ENCODE assay signal across 28 cellular contexts in genomic region chr1:1085171-1085841, GRCh38. TPM values are rescaled to one million over a fixed set of nuclear protein-coding genes. Genes with fewer than 3 reads are reported as not detected.
DNase-seq lines count a peak whose midpoint lies in the region; ATAC-seq and TF ChIP-seq lines count a peak whose summit lies in the region.
"Had no signal": no experiment of that assay in that cellular context is flagged by ENCODE, and none has a peak within 500 bp of the region (broad histone marks: within the 10 kb centered on the region; RNA-seq: fewer than 3 reads in every experiment).

No MANE protein-coding gene starts in this region.

- H3K4me3 Mint-ChIP-seq in activated naive CD4-positive, alpha-beta T cell treated with anti-CD3 and anti-CD28 coated beads for 36 hours, result no peak overlapping the region
- H3K4me3 Mint-ChIP-seq in activated naive CD4-positive, alpha-beta T cell treated with anti-CD3 and anti-CD28 coated beads, Interleukin-2, amount 10 ng/mL, durations not matched to agents 7 days and 5 days, result no peak overlapping the region
- H3K4me3 Mint-ChIP-seq: CD14-positive monocyte; dendritic cell treated with granulocyte-macrophage colony-stimulating factor and Interleukin-4, amounts not matched to agents 40 ng/mL and 50 ng/mL, for 4 days had no signal

- H3K4me1 ChIP-seq in hepatocyte (ENCODE audit: insufficient read depth), result peaks cover 1% of the 10 kb centered on the region
- H3K4me1 ChIP-seq in tibial artery, result peaks cover 0 to 2% (median 2%) of the 10 kb centered on the region in 4 donors
- peaks cover 0 to 2% (median 1%) of the 10 kb centered on the region in 3 donors for H3K4me1 ChIP-seq in gastroesophageal sphincter
- H3K4me1 ChIP-seq: prostate gland had no signal

- H3K27ac ChIP-seq in hepatocyte (no peak overlapping the region), tibial artery (no peak overlapping the region), gastroesophageal sphincter (no peak overlapping the region)
- H3K27ac ChIP-seq: HL-60, left lung, prostate gland, thyroid gland had no signal

- no peak for TF ChIP-seq CTCF in hepatocyte (IDR thresholded peaks at IDR 0.05; ENCODE audit: poor library complexity)
- TF ChIP-seq CTCF in tibial artery (IDR thresholded peaks at IDR 0.05), result no peak
- TF ChIP-seq CTCF in gastroesophageal sphincter (IDR thresholded peaks at IDR 0.05), result no peak

- ATAC-seq in gastroesophageal sphincter (no peak), GM18505 (IDR thresholded peaks at IDR 0.05; ENCODE audit: unreplicated experiment) (no peak)
- ATAC-seq: left lung; stimulated activated naive CD8-positive, alpha-beta T cell treated with anti-CD3 and anti-CD28 coated beads, Interleukin-15, Interleukin-2, amounts not matched to agents 100 U/mL and 50 U/mL, for 24 hours had no signal

- no peaks in the 10 kb centered on the region for H3K79me2 ChIP-seq in hepatocyte

- no peaks in the 10 kb centered on the region for H4K20me1 ChIP-seq in hepatocyte (ENCODE audit: insufficient read depth, poor library complexity, severe bottlenecking)

- H3K27me3 ChIP-seq in H7 (ENCODE audit: control insufficient read depth, insufficient read depth, low read length) (no peaks in the 10 kb centered on the region), hepatocyte (no peaks in the 10 kb centered on the region), tibial artery (no peaks in the 10 kb centered on the region), gastroesophageal sphincter (no peaks in the 10 kb centered on the region)
- H3K27me3 ChIP-seq: thyroid gland had no signal

- H3K4me3 ChIP-seq in H7 (ENCODE audit: insufficient read depth, low read depth, low read length), result no peak overlapping the region
- H3K4me3 ChIP-seq in hepatocyte, result no peak overlapping the region
- H3K4me3 ChIP-seq in tibial artery, result no peak overlapping the region
- no peak overlapping the region for H3K4me3 ChIP-seq in gastroesophageal sphincter
- H3K4me3 ChIP-seq: left lung, prostate gland, thyroid gland had no signal

- no peak overlapping the region for H2AFZ ChIP-seq in hepatocyte

- no peaks in the 10 kb centered on the region for H3K9me3 ChIP-seq in hepatocyte (ENCODE audit: low read depth)
- no peaks in the 10 kb centered on the region for H3K9me3 ChIP-seq in tibial artery
- H3K9me3 ChIP-seq in gastroesophageal sphincter, result no peaks in the 10 kb centered on the region
- H3K9me3 ChIP-seq: left lung, prostate gland, thyroid gland had no signal

- H3K9me3 Mint-ChIP-seq in activated naive CD4-positive, alpha-beta T cell treated with anti-CD3 and anti-CD28 coated beads for 36 hours, result no peaks in the 10 kb centered on the region
- H3K9me3 Mint-ChIP-seq in activated naive CD4-positive, alpha-beta T cell treated with anti-CD3 and anti-CD28 coated beads, Interleukin-2, amount 10 ng/mL, durations not matched to agents 7 days and 5 days, result no peaks in the 10 kb centered on the region
- H3K9me3 Mint-ChIP-seq: CD14-positive monocyte; dendritic cell treated with granulocyte-macrophage colony-stimulating factor and Interleukin-4, amounts not matched to agents 40 ng/mL and 50 ng/mL, for 4 days had no signal

- intact Hi-C loops in activated naive CD4-positive, alpha-beta T cell treated with anti-CD3 and anti-CD28 coated beads for 36 hours (cut with micrococcal nuclease), result no loop called here
- intact Hi-C loops in tibial artery (cut with DNase I; ENCODE audit: low total_unique reads), result no loop called here

- TF ChIP-seq EP300 in gastroesophageal sphincter (IDR thresholded peaks at IDR 0.05), result no peak

- no peak overlapping the region for H3K4me2 ChIP-seq in hepatocyte

- TF ChIP-seq POLR2A in gastroesophageal sphincter (IDR thresholded peaks at IDR 0.05), result no peak
- TF ChIP-seq POLR2A in GM18505 (IDR thresholded peaks at IDR 0.05; ENCODE audit: borderline replicate concordance, extremely low read depth, insufficient read depth, insufficient read length), result no peak

- no peaks in the 10 kb centered on the region for H3K9me2 ChIP-seq in hepatocyte (replicated peaks; ENCODE audit: insufficient read depth)

- peaks cover under 1% of the 10 kb centered on the region for H3K4me1 Mint-ChIP-seq in activated naive CD4-positive, alpha-beta T cell treated with anti-CD3 and anti-CD28 coated beads for 36 hours (ENCODE audit: low read depth)
- H3K4me1 Mint-ChIP-seq in activated naive CD4-positive, alpha-beta T cell treated with anti-CD3 and anti-CD28 coated beads, Interleukin-2, amount 10 ng/mL, durations not matched to agents 7 days and 5 days, result no peaks in the 10 kb centered on the region

- H3K36me3 ChIP-seq in H7 (replicated peaks; ENCODE audit: control insufficient read depth, insufficient read depth, low read length) (no peaks in the 10 kb centered on the region), hepatocyte (replicated peaks; ENCODE audit: insufficient read depth, low read depth) (no peaks in the 10 kb centered on the region), tibial artery (peaks cover 0 to 54% (median 0%) of the 10 kb centered on the region in 3 donors), gastroesophageal sphincter (peaks cover 0 to 28% of the 10 kb centered on the region in 2 donors)
- H3K36me3 ChIP-seq: prostate gland, thyroid gland had no signal

- peak; percentile 3 for DNase-seq in activated naive CD4-positive, alpha-beta T cell treated with anti-CD3 and anti-CD28 coated beads for 36 hours
- no peak for DNase-seq in activated naive CD4-positive, alpha-beta T cell treated with anti-CD3 and anti-CD28 coated beads, Interleukin-2, amount 10 ng/mL, durations not matched to agents 7 days and 5 days
- DNase-seq in H7 (peak; percentile 51), hepatocyte (ENCODE audit: low spot score) (peak; percentile 4), tibial artery (peak; percentile 9 to 64)
- no peak for DNase-seq in stimulated activated CD4-positive, alpha-beta T cell treated with anti-CD3 and anti-CD28 coated beads, Interleukin-4, amount 100 ng/mL, for 4 hours
- DNase-seq: activated CD4-positive, alpha-beta T cell treated with anti-CD3 and anti-CD28 coated beads for 48 hours; activated naive CD4-positive, alpha-beta T cell; EL; left lung; NCI-H1105; NCI-H2029; NCI-H345; NCI-H774; SHP77 treated with DMSO at 0.1 percent for 48 hours; small intestine; stimulated activated CD4-positive, alpha-beta T cell treated with anti-CD3 and anti-CD28 coated beads, Interleukin-2, amount 100 ng/mL, for 48 hours; stimulated activated naive CD8-positive, alpha-beta T cell treated with anti-CD3 and anti-CD28 coated beads, Interleukin-15, Interleukin-2, amounts not matched to agents 100 U/mL and 50 U/mL, for 24 hours; thyroid gland had no signal

- 95% methylated on average over 29 of the region's 30 CpGs for WGBS in hepatocyte (ENCODE audit: low lambda C conversion rate, missing lambda C conversion rate)
- WGBS in gastroesophageal sphincter (ENCODE audit: low coverage in 1 of 2), 2 donors, result no CpG with 5 or more reads among the region's 30 CpGs

- CTCF ChIA-PET in activated naive CD4-positive, alpha-beta T cell treated with anti-CD3 and anti-CD28 coated beads for 36 hours (lab: Charles Lee), result no interaction called here
- CTCF ChIA-PET in activated naive CD4-positive, alpha-beta T cell treated with anti-CD3 and anti-CD28 coated beads, Interleukin-2, amount 10 ng/mL, durations not matched to agents 7 days and 5 days (lab: Charles Lee), result no interaction called here

- no peaks in the 10 kb centered on the region for H3K27me3 Mint-ChIP-seq in activated naive CD4-positive, alpha-beta T cell treated with anti-CD3 and anti-CD28 coated beads for 36 hours (ENCODE audit: low read depth)
- H3K27me3 Mint-ChIP-seq in activated naive CD4-positive, alpha-beta T cell treated with anti-CD3 and anti-CD28 coated beads, Interleukin-2, amount 10 ng/mL, durations not matched to agents 7 days and 5 days, result peaks cover 5% of the 10 kb centered on the region

- peaks cover 3% of the 10 kb centered on the region for H3K36me3 Mint-ChIP-seq in activated naive CD4-positive, alpha-beta T cell treated with anti-CD3 and anti-CD28 coated beads for 36 hours (ENCODE audit: low read depth)
- H3K36me3 Mint-ChIP-seq in activated naive CD4-positive, alpha-beta T cell treated with anti-CD3 and anti-CD28 coated beads, Interleukin-2, amount 10 ng/mL, durations not matched to agents 7 days and 5 days, result no peaks in the 10 kb centered on the region

- no peak overlapping the region for H3K27ac Mint-ChIP-seq in activated naive CD4-positive, alpha-beta T cell treated with anti-CD3 and anti-CD28 coated beads for 36 hours
- H3K27ac Mint-ChIP-seq in activated naive CD4-positive, alpha-beta T cell treated with anti-CD3 and anti-CD28 coated beads, Interleukin-2, amount 10 ng/mL, durations not matched to agents 7 days and 5 days, result no peak overlapping the region
- H3K27ac Mint-ChIP-seq: CD14-positive monocyte; dendritic cell treated with granulocyte-macrophage colony-stimulating factor and Interleukin-4, amounts not matched to agents 40 ng/mL and 50 ng/mL, for 4 days had no signal

RNA-seq across cellular contexts. Expression of gene RNF223, which starts 11.2 kb away (rescaled TPM):
- total RNA-seq in activated naive CD4-positive, alpha-beta T cell treated with anti-CD3 and anti-CD28 coated beads for 36 hours, result not detected
- total RNA-seq in H7 (2014; rRNA removed; shearing (Covaris generic)), result not detected in 2 replicates
- total RNA-seq in hepatocyte, result 0.08 and 0.43 TPM in 2 replicates
- polyA plus RNA-seq in hepatocyte, result 0.88 and 2.6 TPM in 2 replicates
- 1 to 10 TPM in 1 of 4 donors, not detected in 3; 1.1 TPM for total RNA-seq in gastroesophageal sphincter
- total RNA-seq: endothelial cell of umbilical vein; T-helper 1 cell treated with Interleukin-12 subunit alpha and Interleukin-12 subunit beta and Interleukin-4 antibody, amounts not matched to agents 30 ng/mL and 1 ng/mL, for 36 hours; thyroid gland had no signal
- polyA plus RNA-seq: CD14-positive monocyte, endothelial cell of umbilical vein, neural cell had no signal

RNA-seq across cellular contexts. Expression of gene C1orf159, which starts 30.6 kb away (rescaled TPM):
- total RNA-seq in activated naive CD4-positive, alpha-beta T cell treated with anti-CD3 and anti-CD28 coated beads for 36 hours, result 10 to 100 TPM; 14.9 to 18.6 TPM
- 29.3 and 32.0 TPM in 2 replicates for total RNA-seq in H7 (2014; rRNA removed; shearing (Covaris generic))
- total RNA-seq in hepatocyte (7.1 and 9.2 TPM in 2 replicates), gastroesophageal sphincter (10 to 100 TPM in 2 of 4 donors, 1 to 10 TPM in 2; 6.3 to 15.3 (median 9.9) TPM)
- 21.7 and 25.1 TPM in 2 replicates for polyA plus RNA-seq in hepatocyte

Comparison
In these comparisons a context has a peak if more than half of its experiments do, and no peak if none do; other contexts are left out.
1. DNase-seq: peak in activated naive CD4-positive, alpha-beta T cell treated with anti-CD3 and anti-CD28 coated beads for 36 hours (single experiment), H7 (single experiment), hepatocyte (single experiment) and tibial artery (2 of 2); none in activated naive CD4-positive, alpha-beta T cell treated with anti-CD3 and anti-CD28 coated beads, Interleukin-2, amount 10 ng/mL, durations not matched to agents 7 days and 5 days (single experiment) and stimulated activated CD4-positive, alpha-beta T cell treated with anti-CD3 and anti-CD28 coated beads, Interleukin-4, amount 100 ng/mL, for 4 hours (0 of 2).